ENCODE assay signal across 23 cellular contexts in genomic region chr11:118109231-118109630, GRCh38. TPM values are rescaled to one million over a fixed set of nuclear protein-coding genes. Genes with fewer than 3 reads are reported as not detected.
DNase-seq lines count a peak whose midpoint lies in the region; ATAC-seq, FAIRE-seq and TF ChIP-seq lines count a peak whose summit lies in the region.
"Had no signal": no experiment of that assay in that cellular context is flagged by ENCODE, and none has a peak within 500 bp of the region (broad histone marks: within the 10 kb centered on the region; RNA-seq: fewer than 3 reads in every experiment).

No MANE protein-coding gene starts in this region.

- no peak overlapping the region for H2BK12ac ChIP-seq in H1 (ENCODE audit: low read depth, low read length)

- no peak for TF ChIP-seq RAD21 in H1 (IDR thresholded peaks at IDR 0.05 in 1 of 2, conservative IDR thresholded peaks at IDR 0.05 in 1 of 2; ENCODE audit: low read depth in 2 of 2, low read length in 2 of 2)

- no peaks in the 10 kb centered on the region for H3K79me1 ChIP-seq in H1 (ENCODE audit: low read depth, low read length)

- no peak overlapping the region for H3K18ac ChIP-seq in H1 (ENCODE audit: extremely low read depth, low read length)

- H3K27ac ChIP-seq in H1 (ENCODE audit: low read depth, low read length) = no peak overlapping the region
- H3K27ac ChIP-seq in right cardiac atrium (ENCODE audit: low read length) = peak overlapping the region; percentile 31
- H3K27ac ChIP-seq in CD8-positive, alpha-beta memory T cell (ENCODE audit: low read depth, low read length) = no peak overlapping the region
- H3K27ac ChIP-seq: SK-N-MC had no signal

- H3K27me3 Mint-ChIP-seq in HFFc6 (ENCODE audit: insufficient read depth) = peaks cover 37% of the 10 kb centered on the region
- H3K27me3 Mint-ChIP-seq in CD8-positive, alpha-beta memory T cell = peaks cover 8 to 14% of the 10 kb centered on the region in 2 donors
- H3K27me3 Mint-ChIP-seq: stimulated activated naive CD8-positive, alpha-beta T cell treated with anti-CD3 and anti-CD28 coated beads, Interleukin-15, Interleukin-2, amounts not matched to agents 100 ng/mL and 50 ng/mL, for 24 hours had no signal

- TF ChIP-seq CTCF in HFFc6 (IDR thresholded peaks at IDR 0.05) (no peak), H1 (IDR thresholded peaks at IDR 0.05; ENCODE audit: control extremely low read depth in 1 of 3, insufficient read depth in 1 of 3, low read depth in 1 of 3, low read length in 3 of 3) (no peak)

- no peaks in the 10 kb centered on the region for H3K36me3 ChIP-seq in H1 (ENCODE audit: control insufficient read depth in 2 of 4, insufficient read depth in 4 of 4, low read length in 3 of 4)
- no peaks in the 10 kb centered on the region for H3K36me3 ChIP-seq in CD8-positive, alpha-beta memory T cell (ENCODE audit: insufficient read depth, low read length)

- no peak overlapping the region for H3K56ac ChIP-seq in H1 (replicated peaks; ENCODE audit: insufficient read length, low read depth, low read length)

- H3K27me3 ChIP-seq in H1 (replicated peaks in 1 of 4; ENCODE audit: control insufficient read depth in 3 of 4, extremely low read depth in 1 of 4, insufficient read depth in 3 of 4, low read length in 3 of 4) (no peaks in the 10 kb centered on the region; a peak in 1 of 7 replicates), right cardiac atrium (ENCODE audit: control insufficient read depth, insufficient read depth) (no peaks in the 10 kb centered on the region)
- no peaks in the 10 kb centered on the region for H3K27me3 ChIP-seq in CD8-positive, alpha-beta memory T cell (ENCODE audit: insufficient read depth, low read length, poor library complexity, severe bottlenecking)

- H3K23me2 ChIP-seq in H1 (ENCODE audit: low read depth, low read length) = no peaks in the 10 kb centered on the region; the same call in 1 of the 2 replicates

- H3K4me1 ChIP-seq in H1 (replicated peaks in 1 of 4; ENCODE audit: control insufficient read depth in 3 of 4, insufficient read depth in 4 of 4, low read length in 3 of 4) (peaks cover 0 to 3% (median under 1%) of the 10 kb centered on the region in 4 experiments; a peak in 4 of 7 replicates), right cardiac atrium (ENCODE audit: control insufficient read depth, insufficient read depth, low read length) (peaks cover 2% of the 10 kb centered on the region)
- H3K4me1 ChIP-seq in CD8-positive, alpha-beta memory T cell (ENCODE audit: insufficient read depth, low read length) = no peaks in the 10 kb centered on the region

- ATAC-seq in right cardiac atrium (peak; percentile 23 to 72), GM18867 (IDR thresholded peaks at IDR 0.05; ENCODE audit: unreplicated experiment) (no peak)
- ATAC-seq: activated CD4-positive, CD25-positive, alpha-beta regulatory T cell treated with anti-CD3 and anti-CD28 coated beads, Interleukin-2, amount 50 U/mL, for 24 hours; sciatic nerve had no signal

- no peak overlapping the region for H4K5ac ChIP-seq in H1 (ENCODE audit: insufficient read length, low read depth, low read length)

- intact Hi-C loops in right cardiac atrium (cut with DNase I) = no loop called here

- no peaks in the 10 kb centered on the region for H4K20me1 ChIP-seq in H1 (replicated peaks in 1 of 2; ENCODE audit: control insufficient read depth in 1 of 2, insufficient read depth in 2 of 2, low read length in 2 of 2)

- H3K27ac Mint-ChIP-seq in HFFc6 = no peak overlapping the region
- H3K27ac Mint-ChIP-seq in CD8-positive, alpha-beta memory T cell = peak overlapping the region in 2 of 8 donors; percentile 10 to 79
- H3K27ac Mint-ChIP-seq: stimulated activated naive CD8-positive, alpha-beta T cell treated with anti-CD3 and anti-CD28 coated beads, Interleukin-15, Interleukin-2, amounts not matched to agents 100 ng/mL and 50 ng/mL, for 24 hours had no signal

- no peak for TF ChIP-seq POLR2A in H1 (IDR thresholded peaks at IDR 0.05; ENCODE audit: control extremely low read depth in 1 of 2, low read depth in 2 of 2, low read length in 2 of 2)

- no peak overlapping the region for H2BK120ac ChIP-seq in H1 (replicated peaks; ENCODE audit: low read depth, low read length)

- CTCF ChIA-PET in H1 (lab: Charles Lee; ENCODE audit: partially characterized antibody) = interaction anchor here (0.6 to 2.0 kb wide), 5 partner anchors 11 to 162 kb away, joined by 3 to 6 read pairs (median 3); no protein-coding TSS in a partner anchor
- CTCF ChIA-PET in CD8-positive, alpha-beta memory T cell (lab: Charles Lee) = interaction anchor here (0.6 to 1.2 kb wide), 2 partner anchors 9 to 24 kb away, joined by 3 to 4 read pairs; no protein-coding TSS in a partner anchor

- H3K4me3 ChIP-seq in H1 (ENCODE audit: extremely low read depth in 1 of 4, insufficient read depth in 2 of 4, low read depth in 3 of 4, low read length in 4 of 4) (no peak overlapping the region), right cardiac atrium (ENCODE audit: low read length) (no peak overlapping the region)
- H3K4me3 ChIP-seq in CD8-positive, alpha-beta memory T cell (ENCODE audit: low read length) = no peak overlapping the region
- H3K4me3 ChIP-seq: SK-N-MC had no signal

- H3K14ac ChIP-seq in H1 (ENCODE audit: insufficient read length) = no peak overlapping the region

- H2AK5ac ChIP-seq in H1 (ENCODE audit: low read depth, low read length) = no peak overlapping the region

- no peak overlapping the region for H2BK20ac ChIP-seq in H1 (ENCODE audit: low read length)

- peak; percentile 27 for DNase-seq in AG08396 (ENCODE audit: low spot score)
- peak; percentile 56 for DNase-seq in HFFc6
- DNase-seq in H1 (ENCODE audit: low read depth in 1 of 2, low spot score in 2 of 2) = no peak
- DNase-seq in right cardiac atrium = no peak
- no peak for DNase-seq in activated CD4-positive, alpha-beta T cell treated with anti-CD3 and anti-CD28 coated beads for 48 hours
- DNase-seq in NCI-H345 (lab: John Stamatoyannopoulos, UW) = no peak
- DNase-seq in CD8-positive, alpha-beta memory T cell = no peak
- DNase-seq: activated gamma-delta T cell, amniotic stem cell, DMS79 treated with DMSO at 0.1 percent for 48 hours, KG1, NCI-H1092, NCI-H2107, occipital lobe, T-helper 9 cell had no signal

- H2BK15ac ChIP-seq in H1 (ENCODE audit: low read length) = no peak overlapping the region

- no peak overlapping the region for H3K9ac ChIP-seq in H1 (replicated peaks in 1 of 4; ENCODE audit: extremely low read depth in 1 of 4, low read depth in 3 of 4, low read length in 3 of 4)

- H2BK5ac ChIP-seq in H1 (ENCODE audit: low read depth, low read length) = peak overlapping the region; percentile 52; the same call in 1 of the 2 replicates

- 83% methylated on average over 2 of the region's 2 CpGs; no CpG with 5 or more reads in 1 of the 2 experiments for WGBS in H1 (ENCODE audit: extremely low coverage in 1 of 2, insufficient coverage in 1 of 2, insufficient read length in 1 of 2, insufficient replicate concordance in 2 of 2, low coverage in 1 of 2, low lambda C conversion rate in 2 of 2, missing lambda C conversion rate in 1 of 2), 2 experiments
- 51% methylated on average over 2 of the region's 2 CpGs for WGBS in right cardiac atrium

- no peak for FAIRE-seq in H1 (lab: Jason Lieb, UNC)
- FAIRE-seq: endometrium, frontal cortex had no signal

- H3K79me2 ChIP-seq in H1 (ENCODE audit: control insufficient read depth in 1 of 2, insufficient read depth in 2 of 2, low read length in 2 of 2) = no peaks in the 10 kb centered on the region

- TF ChIP-seq EP300 in H1 (IDR thresholded peaks at IDR 0.05; ENCODE audit: borderline replicate concordance in 1 of 2, low read depth in 2 of 2, low read length in 2 of 2) = no peak

- H3K9me3 Mint-ChIP-seq in HFFc6 = no peaks in the 10 kb centered on the region
- H3K9me3 Mint-ChIP-seq in CD8-positive, alpha-beta memory T cell = no peaks in the 10 kb centered on the region
- H3K9me3 Mint-ChIP-seq: stimulated activated naive CD8-positive, alpha-beta T cell treated with anti-CD3 and anti-CD28 coated beads, Interleukin-15, Interleukin-2, amounts not matched to agents 100 ng/mL and 50 ng/mL, for 24 hours had no signal

- H3K4me1 Mint-ChIP-seq in HFFc6 (ENCODE audit: low read depth) = peaks cover 13% of the 10 kb centered on the region; the same call in 1 of the 2 replicates
- H3K4me1 Mint-ChIP-seq in CD8-positive, alpha-beta memory T cell = peaks cover 0 to 3% (median 2%) of the 10 kb centered on the region in 3 donors

- no peak overlapping the region for H3K4me3 Mint-ChIP-seq in HFFc6
- no peak overlapping the region for H3K4me3 Mint-ChIP-seq in CD8-positive, alpha-beta memory T cell
- H3K4me3 Mint-ChIP-seq: stimulated activated naive CD8-positive, alpha-beta T cell treated with anti-CD3 and anti-CD28 coated beads, Interleukin-15, Interleukin-2, amounts not matched to agents 100 ng/mL and 50 ng/mL, for 24 hours had no signal

- no peak overlapping the region for H4K91ac ChIP-seq in H1 (replicated peaks; ENCODE audit: insufficient read length, low read length)

- H3K23ac ChIP-seq in H1 (ENCODE audit: insufficient read length) = no peak overlapping the region

- no peak overlapping the region for H3K4me2 ChIP-seq in H1 (ENCODE audit: insufficient read depth in 1 of 2, low read depth in 2 of 2, low read length in 2 of 2)

- H3K36me3 Mint-ChIP-seq in HFFc6 (ENCODE audit: low read depth) = no peaks in the 10 kb centered on the region
- no peaks in the 10 kb centered on the region for H3K36me3 Mint-ChIP-seq in CD8-positive, alpha-beta memory T cell

- no peak overlapping the region for H2AFZ ChIP-seq in H1 (ENCODE audit: low read length)

- no peaks in the 10 kb centered on the region for H3K9me3 ChIP-seq in H1 (ENCODE audit: insufficient read depth in 2 of 2, low read depth in 1 of 2, low read length in 1 of 2)
- no peaks in the 10 kb centered on the region for H3K9me3 ChIP-seq in right cardiac atrium (ENCODE audit: control insufficient read depth, low read length)
- no peaks in the 10 kb centered on the region for H3K9me3 ChIP-seq in CD8-positive, alpha-beta memory T cell (ENCODE audit: low read length)

- H4K8ac ChIP-seq in H1 (ENCODE audit: extremely low read depth, insufficient read depth, low read length) = no peak overlapping the region

- H3K4ac ChIP-seq in H1 (replicated peaks; ENCODE audit: insufficient read length, low read depth, low read length) = no peak overlapping the region

- POLR2A ChIA-PET in H1 (lab: Charles Lee; ENCODE audit: partially characterized antibody) = interaction anchor here (2.7 kb wide), 1 partner anchor 10 kb away, joined by 7 read pairs; no protein-coding TSS in a partner anchor
- POLR2A ChIA-PET in CD8-positive, alpha-beta memory T cell (lab: Charles Lee) = no interaction called here

RNA-seq across cellular contexts. Expression of gene SMIM35, which starts 22.5 kb away (rescaled TPM):
- not detected for total RNA-seq in HFFc6 (2021; fragmentation: NEBNext Ultra II Directional; extraction: Animal tissue kit (Norgen Biotek cat#: 25700))
- total RNA-seq in H1 (2021; fragmentation: NEBNext Ultra II Directional; extraction: Animal tissue kit (Norgen Biotek cat#: 25700)) = not detected in 2 replicates
- not detected in 2 replicates for polyA plus RNA-seq in H1 (2011; rRNA removed)
- polyA plus RNA-seq in H1 (2011; cell fraction: cytosol; rRNA removed) = not detected
- polyA plus RNA-seq in H1 (2011; cell fraction: nucleus; rRNA removed) = not detected
- not detected in 4 replicates for polyA plus RNA-seq in H1 (2012, experiment 1 of 2)
- polyA plus RNA-seq in H1 (2012, experiment 2 of 2) = not detected
- not detected for polyA plus RNA-seq in H1 (2013, experiment 1 of 2)
- polyA plus RNA-seq in H1 (2013, experiment 2 of 2) = not detected
- polyA minus RNA-seq in H1 (2011; rRNA and poly(A)+ RNA removed) = not detected in 2 replicates
- polyA minus RNA-seq in H1 (2011; cell fraction: cytosol; rRNA and poly(A)+ RNA removed) = not detected
- not detected for polyA minus RNA-seq in H1 (2011; cell fraction: nucleus; rRNA and poly(A)+ RNA removed)
- not detected for total RNA-seq in right cardiac atrium
- not detected for polyA plus RNA-seq in right cardiac atrium
- under 1 TPM; 0.40 to 0.63 TPM for total RNA-seq in CD8-positive, alpha-beta memory T cell
- polyA plus RNA-seq in CD8-positive, alpha-beta memory T cell = 2.4 TPM
- total RNA-seq: frontal cortex, lower leg skin, occipital lobe, sciatic nerve had no signal

RNA-seq across cellular contexts. Expression of gene TMPRSS4, which starts 32.4 kb away (rescaled TPM):
- total RNA-seq in HFFc6 (2021; fragmentation: NEBNext Ultra II Directional; extraction: Animal tissue kit (Norgen Biotek cat#: 25700)) = not detected
- total RNA-seq in H1 (2021; fragmentation: NEBNext Ultra II Directional; extraction: Animal tissue kit (Norgen Biotek cat#: 25700)) = 0.58 and 0.69 TPM in 2 replicates
- polyA plus RNA-seq in H1 (2011; rRNA removed) = 0.11 and 0.13 TPM in 2 replicates
- polyA plus RNA-seq in H1 (2011; cell fraction: cytosol; rRNA removed) = 0.44 TPM
- polyA plus RNA-seq in H1 (2011; cell fraction: nucleus; rRNA removed) = 0.27 TPM
- polyA plus RNA-seq in H1 (2012, experiment 1 of 2) = 0.42 to 0.68 TPM (median 0.60 TPM) in 3 of 4 replicates, not detected in the other
- not detected for polyA plus RNA-seq in H1 (2012, experiment 2 of 2)
- polyA plus RNA-seq in H1 (2013, experiment 1 of 2) = 0.28 TPM
- 0.13 TPM for polyA plus RNA-seq in H1 (2013, experiment 2 of 2)
- polyA minus RNA-seq in H1 (2011; rRNA and poly(A)+ RNA removed) = 0.32 and 0.88 TPM in 2 replicates
- not detected for polyA minus RNA-seq in H1 (2011; cell fraction: cytosol; rRNA and poly(A)+ RNA removed)
- polyA minus RNA-seq in H1 (2011; cell fraction: nucleus; rRNA and poly(A)+ RNA removed) = 1.9 TPM
- not detected for total RNA-seq in right cardiac atrium
- polyA plus RNA-seq in right cardiac atrium = not detected
- not detected for total RNA-seq in CD8-positive, alpha-beta memory T cell
- polyA plus RNA-seq in CD8-positive, alpha-beta memory T cell = not detected
- total RNA-seq: frontal cortex, occipital lobe, sciatic nerve had no signal

RNA-seq across cellular contexts. Expression of gene SCN4B, which starts 43.4 kb away (rescaled TPM):
- under 1 TPM in 2 of 6 experiments, not detected in 4; 0.07 to 0.10 TPM for total RNA-seq in HFFc6 (2021; fragmentation: NEBNext Ultra II Directional; extraction: Animal tissue kit (Norgen Biotek cat#: 25700))
- total RNA-seq in H1 (2021; fragmentation: NEBNext Ultra II Directional; extraction: Animal tissue kit (Norgen Biotek cat#: 25700)) = 2.0 and 2.8 TPM in 2 replicates
- polyA plus RNA-seq in H1 (2011; rRNA removed) (4.1 and 4.9 TPM in 2 replicates), right cardiac atrium (9.0 TPM)
- polyA plus RNA-seq in H1 (2011; cell fraction: cytosol; rRNA removed) = 5.6 TPM
- 8.7 TPM for polyA plus RNA-seq in H1 (2011; cell fraction: nucleus; rRNA removed)
- 3.1 to 5.9 TPM (median 4.8 TPM) in 4 replicates for polyA plus RNA-seq in H1 (2012, experiment 1 of 2)
- 3.8 TPM for polyA plus RNA-seq in H1 (2012, experiment 2 of 2)
- polyA plus RNA-seq in H1 (2013, experiment 1 of 2) = 1.0 TPM
- polyA plus RNA-seq in H1 (2013, experiment 2 of 2) = 1.2 TPM
- 4.6 and 6.5 TPM in 2 replicates for polyA minus RNA-seq in H1 (2011; rRNA and poly(A)+ RNA removed)
- polyA minus RNA-seq in H1 (2011; cell fraction: cytosol; rRNA and poly(A)+ RNA removed) = 4.6 TPM
- polyA minus RNA-seq in H1 (2011; cell fraction: nucleus; rRNA and poly(A)+ RNA removed) = 5.1 TPM
- 1 to 10 TPM; 2.6 to 7.3 (median 6.0) TPM for total RNA-seq in right cardiac atrium
- total RNA-seq in CD8-positive, alpha-beta memory T cell = under 1 TPM; 0.26 to 0.33 TPM
- not detected for polyA plus RNA-seq in CD8-positive, alpha-beta memory T cell

Comparison
In these comparisons a context has a peak if more than half of its experiments do, and no peak if none do; other contexts are left out.
1. DNase-seq: peak in AG08396 (single experiment) and HFFc6 (single experiment); none in H1 (0 of 2), right cardiac atrium (0 of 3), activated CD4-positive, alpha-beta T cell treated with anti-CD3 and anti-CD28 coated beads for 48 hours (single experiment), NCI-H345 (single experiment) and CD8-positive, alpha-beta memory T cell (0 of 5).